In the genomic region with DNA sequence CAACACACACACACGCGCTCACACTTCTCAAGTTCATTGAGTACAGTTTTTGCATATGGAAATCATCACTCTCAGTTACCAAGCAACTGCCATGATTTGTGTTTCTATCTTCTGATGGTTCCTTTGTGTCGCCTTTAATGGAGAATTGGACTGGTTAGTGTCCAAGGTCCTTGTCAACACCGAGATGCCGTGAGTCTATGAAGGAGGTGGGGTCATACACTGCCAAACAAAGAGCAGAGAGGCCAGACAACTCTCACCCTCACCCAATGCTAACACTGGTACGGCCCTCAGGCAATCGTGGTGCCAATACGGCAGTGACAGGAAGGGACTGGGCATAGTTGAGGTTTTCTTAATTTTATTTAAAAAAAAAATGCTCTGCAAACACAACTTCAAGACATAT, we compare ENCODE assay signal across 19 cellular contexts. TPM values are rescaled to one million over a fixed set of nuclear protein-coding genes. Genes with fewer than 3 reads are reported as not detected.
A peak's percentile ranks its signal among the peaks of the same experiment; 100 is the strongest.
DNase-seq lines count a peak whose midpoint lies in the region; ATAC-seq, FAIRE-seq and TF ChIP-seq lines count a peak whose summit lies in the region.
"Had no signal": no experiment of that assay in that cellular context is flagged by ENCODE, and none has a peak within 500 bp of the region (broad histone marks: within the 10 kb centered on the region; RNA-seq: fewer than 3 reads in every experiment).

No MANE protein-coding gene starts in this region.

- H3K4me3 ChIP-seq in endothelial cell of umbilical vein (replicated peaks in 1 of 3; ENCODE audit: insufficient read depth in 1 of 3, low read depth in 1 of 3, low read length in 3 of 3) (no peak overlapping the region), right lobe of liver (no peak overlapping the region), testis (no peak overlapping the region)
- H3K4me3 ChIP-seq in CD8-positive, alpha-beta memory T cell (ENCODE audit: low read length): no peak overlapping the region
- H3K4me3 ChIP-seq: lower lobe of right lung had no signal

- peak overlapping the region; percentile 30 for H3K9ac ChIP-seq in endothelial cell of umbilical vein (replicated peaks; ENCODE audit: extremely low read depth, insufficient read depth, low read length)

- CTCF ChIA-PET in endothelial cell of umbilical vein (lab: Charles Lee): interaction anchor here (1.0 to 2.8 kb wide), 4 partner anchors 9 to 121 kb away, joined by 3 to 8 read pairs (median 7); no protein-coding TSS in a partner anchor
- CTCF ChIA-PET in CD8-positive, alpha-beta memory T cell (lab: Charles Lee): no interaction called here

- intact Hi-C loops in Right ventricle myocardium superior (cut with DNase I) (no loop called here), cardiac septum (cut with DNase I) (loop anchor here (5.0 kb wide), 1 partner anchor 52 kb away; no protein-coding TSS in a partner anchor), endothelial cell of umbilical vein (cut with micrococcal nuclease) (loop anchor here (1.0 to 5.0 kb wide), 7 partner anchors 51 to 393 kb away; no protein-coding TSS in a partner anchor), right lobe of liver (cut with DNase I) (no loop called here), testis (cut with DNase I; ENCODE audit: low total_unique reads) (no loop called here)

- FAIRE-seq in endothelial cell of umbilical vein (lab: Jason Lieb, UNC): no peak
- FAIRE-seq: H1 had no signal

- no peaks in the 10 kb centered on the region for H3K4me1 Mint-ChIP-seq in CD8-positive, alpha-beta memory T cell
- H3K4me1 Mint-ChIP-seq: activated naive CD8-positive, alpha-beta T cell treated with anti-CD3 and anti-CD28 coated beads for 36 hours; stimulated activated naive CD8-positive, alpha-beta T cell treated with anti-CD3 and anti-CD28 coated beads, Interleukin-15, amount 100 ng/mL, for 72 hours had no signal

- no peak overlapping the region for H2AFZ ChIP-seq in endothelial cell of umbilical vein (ENCODE audit: low read depth, low read length)

- H3K27ac Mint-ChIP-seq in CD8-positive, alpha-beta memory T cell: no peak overlapping the region
- H3K27ac Mint-ChIP-seq: activated CD8-positive, alpha-beta T cell treated with anti-CD3 and anti-CD28 coated beads for 36 hours; activated naive CD8-positive, alpha-beta T cell treated with anti-CD3 and anti-CD28 coated beads for 36 hours; CD14-positive monocyte; natural killer cell; stimulated activated naive CD8-positive, alpha-beta T cell treated with anti-CD3 and anti-CD28 coated beads, Interleukin-15, amount 100 ng/mL, for 72 hours had no signal

- H3K79me2 ChIP-seq in endothelial cell of umbilical vein (ENCODE audit: control insufficient read depth, insufficient read depth, low read length): no peaks in the 10 kb centered on the region

- no peaks in the 10 kb centered on the region for H3K9me3 Mint-ChIP-seq in CD8-positive, alpha-beta memory T cell
- H3K9me3 Mint-ChIP-seq: activated CD8-positive, alpha-beta T cell treated with anti-CD3 and anti-CD28 coated beads for 36 hours; activated naive CD8-positive, alpha-beta T cell treated with anti-CD3 and anti-CD28 coated beads for 36 hours; natural killer cell; stimulated activated naive CD8-positive, alpha-beta T cell treated with anti-CD3 and anti-CD28 coated beads, Interleukin-15, amount 100 ng/mL, for 72 hours had no signal

- dilution Hi-C loops in endothelial cell of umbilical vein (cut with MboI; ENCODE audit: extremely low pct_ligation_motif_present, low sequenced_read_pairs): no loop called here

- H3K4me1 ChIP-seq in endothelial cell of umbilical vein (ENCODE audit: control insufficient read depth, extremely low read depth, insufficient read depth, low read length): peaks cover 47% of the 10 kb centered on the region
- H3K4me1 ChIP-seq in right lobe of liver: peaks cover 0 to 12% (median 5%) of the 10 kb centered on the region in 4 donors
- H3K4me1 ChIP-seq in testis: no peaks in the 10 kb centered on the region
- no peaks in the 10 kb centered on the region for H3K4me1 ChIP-seq in CD8-positive, alpha-beta memory T cell (ENCODE audit: insufficient read depth, low read length)
- H3K4me1 ChIP-seq: lower lobe of right lung had no signal

- 64% methylated on average over 8 of the region's 8 CpGs for WGBS in right lobe of liver (ENCODE audit: insufficient coverage, low coverage, low lambda C conversion rate, missing lambda C conversion rate)
- 93 to 96% methylated on average over 8 of the region's 8 CpGs for WGBS in testis, 2 donors

- ATAC-seq in Right ventricle myocardium superior (ENCODE audit: poor library complexity): peak; percentile 93
- ATAC-seq in right lobe of liver: peak; percentile 4 to 32 (median 20)
- ATAC-seq: activated CD8-positive, alpha-beta T cell treated with anti-CD3 and anti-CD28 coated beads for 36 hours; lower lobe of right lung; natural killer cell; stimulated activated naive CD8-positive, alpha-beta T cell treated with anti-CD3 and anti-CD28 coated beads, Interleukin-15, amount 100 ng/mL, for 72 hours had no signal

- H4K20me1 ChIP-seq in endothelial cell of umbilical vein (replicated peaks; ENCODE audit: control insufficient read depth, extremely low read depth, insufficient read depth, low read length): no peaks in the 10 kb centered on the region

- H3K4me3 Mint-ChIP-seq in CD8-positive, alpha-beta memory T cell: no peak overlapping the region
- H3K4me3 Mint-ChIP-seq: activated CD8-positive, alpha-beta T cell treated with anti-CD3 and anti-CD28 coated beads for 36 hours; activated naive CD8-positive, alpha-beta T cell treated with anti-CD3 and anti-CD28 coated beads for 36 hours; CD14-positive monocyte; natural killer cell; stimulated activated naive CD8-positive, alpha-beta T cell treated with anti-CD3 and anti-CD28 coated beads, Interleukin-15, amount 100 ng/mL, for 72 hours had no signal

- DNase-seq in Right ventricle myocardium superior (no peak), cardiac septum (ENCODE audit: low spot score) (no peak), endothelial cell of umbilical vein (ENCODE audit: low read depth, low spot score) (no peak), right lobe of liver (no peak), midbrain (lab: John Stamatoyannopoulos, UW) (no peak), testis (no peak), erythroblast (lab: John Stamatoyannopoulos, UW) (no peak)
- DNase-seq in CD8-positive, alpha-beta memory T cell: no peak
- DNase-seq: activated CD8-positive, alpha-beta T cell treated with anti-CD3 and anti-CD28 coated beads for 36 hours; activated naive CD8-positive, alpha-beta T cell treated with anti-CD3 and anti-CD28 coated beads for 36 hours; DND-41; effector CD8-positive, alpha-beta T cell; lower lobe of right lung; natural killer cell; NCI-H2171 treated with DMSO at 0.1 percent for 48 hours; retina; stimulated activated naive CD8-positive, alpha-beta T cell treated with anti-CD3 and anti-CD28 coated beads, Interleukin-15, amount 100 ng/mL, for 72 hours had no signal

- TF ChIP-seq CTCF in endothelial cell of umbilical vein (IDR thresholded peaks at IDR 0.05; ENCODE audit: extremely low read depth in 1 of 2, insufficient read depth in 1 of 2, low read depth in 1 of 2, low read length in 2 of 2) (no peak), right lobe of liver (IDR thresholded peaks at IDR 0.05) (no peak), testis (IDR thresholded peaks at IDR 0.05) (no peak)

- no peaks in the 10 kb centered on the region for H3K36me3 Mint-ChIP-seq in CD8-positive, alpha-beta memory T cell
- H3K36me3 Mint-ChIP-seq: activated naive CD8-positive, alpha-beta T cell treated with anti-CD3 and anti-CD28 coated beads for 36 hours; CD14-positive monocyte; natural killer cell had no signal

- peaks cover 2 to 14% of the 10 kb centered on the region in 2 donors for H3K27me3 Mint-ChIP-seq in CD8-positive, alpha-beta memory T cell
- H3K27me3 Mint-ChIP-seq: activated CD8-positive, alpha-beta T cell treated with anti-CD3 and anti-CD28 coated beads for 36 hours; activated naive CD8-positive, alpha-beta T cell treated with anti-CD3 and anti-CD28 coated beads for 36 hours; stimulated activated naive CD8-positive, alpha-beta T cell treated with anti-CD3 and anti-CD28 coated beads, Interleukin-15, amount 100 ng/mL, for 72 hours had no signal

- no peaks in the 10 kb centered on the region for H3K9me3 ChIP-seq in endothelial cell of umbilical vein (replicated peaks; ENCODE audit: control insufficient read depth, insufficient read depth, low read length)
- no peaks in the 10 kb centered on the region for H3K9me3 ChIP-seq in right lobe of liver
- H3K9me3 ChIP-seq in testis: no peaks in the 10 kb centered on the region
- H3K9me3 ChIP-seq in CD8-positive, alpha-beta memory T cell (ENCODE audit: low read length): no peaks in the 10 kb centered on the region
- H3K9me3 ChIP-seq: lower lobe of right lung had no signal

- H3K27ac ChIP-seq in endothelial cell of umbilical vein (ENCODE audit: insufficient read depth, low read depth, low read length) (peak overlapping the region; percentile 89), right lobe of liver (peak overlapping the region in 1 of 3 donors; percentile 38), testis (no peak overlapping the region)
- H3K27ac ChIP-seq in CD8-positive, alpha-beta memory T cell (ENCODE audit: low read depth, low read length): no peak overlapping the region
- H3K27ac ChIP-seq: lower lobe of right lung had no signal

- TF ChIP-seq POLR2A in endothelial cell of umbilical vein (IDR thresholded peaks at IDR 0.05; ENCODE audit: low read depth, low read length) (no peak), right lobe of liver (IDR thresholded peaks at IDR 0.05) (no peak), testis (IDR thresholded peaks at IDR 0.05) (no peak), erythroblast (IDR thresholded peaks at IDR 0.05; ENCODE audit: low read length) (no peak)

- peak overlapping the region; percentile 72 for H3K4me2 ChIP-seq in endothelial cell of umbilical vein (ENCODE audit: insufficient read depth, low read length)

- H3K36me3 ChIP-seq in endothelial cell of umbilical vein (ENCODE audit: control insufficient read depth in 2 of 2, extremely low read depth in 1 of 2, insufficient read depth in 2 of 2, low read length in 2 of 2) (no peaks in the 10 kb centered on the region), right lobe of liver (no peaks in the 10 kb centered on the region), testis (ENCODE audit: low read depth, missing control alignments) (no peaks in the 10 kb centered on the region)
- H3K36me3 ChIP-seq in CD8-positive, alpha-beta memory T cell (ENCODE audit: insufficient read depth, low read length): no peaks in the 10 kb centered on the region
- H3K36me3 ChIP-seq: lower lobe of right lung had no signal

- H3K27me3 ChIP-seq in endothelial cell of umbilical vein (ENCODE audit: control insufficient read depth in 2 of 2, insufficient read depth in 2 of 2, low read length in 2 of 2): no peaks in the 10 kb centered on the region
- H3K27me3 ChIP-seq in right lobe of liver: no peaks in the 10 kb centered on the region
- H3K27me3 ChIP-seq in testis: no peaks in the 10 kb centered on the region
- no peaks in the 10 kb centered on the region for H3K27me3 ChIP-seq in CD8-positive, alpha-beta memory T cell (ENCODE audit: insufficient read depth, low read length, poor library complexity, severe bottlenecking)

- POLR2A ChIA-PET in endothelial cell of umbilical vein (lab: Charles Lee): interaction anchor here (1.1 kb wide), 1 partner anchor 174 kb away, joined by 3 read pairs; no protein-coding TSS in a partner anchor
- POLR2A ChIA-PET in CD8-positive, alpha-beta memory T cell (lab: Charles Lee): no interaction called here

- no peaks in the 10 kb centered on the region for H3K9me1 ChIP-seq in endothelial cell of umbilical vein (replicated peaks; ENCODE audit: control insufficient read depth, extremely low read depth, insufficient read depth, low read length)

- BruUV-seq in endothelial cell of umbilical vein (replicated peaks; lab: Mats Ljungman, UMichigan): no TSS peak

RNA-seq across cellular contexts. Expression of a gene that starts 9.6 kb away (rescaled TPM):
- total RNA-seq in Right ventricle myocardium superior (12.4 TPM), cardiac septum (7.9 TPM), endothelial cell of umbilical vein (0.85 TPM in 1 of 2 replicates, not detected in the other), right lobe of liver (1 to 10 TPM; 2.1 to 9.0 (median 2.8) TPM), testis (10 to 100 TPM; 23.5 to 31.4 TPM)
- polyA plus RNA-seq in endothelial cell of umbilical vein (0.29 and 0.30 TPM in 2 replicates), testis (ENCODE audit: insufficient read depth, low read depth, low replicate concordance) (59.2 TPM)
- 0.31 and 0.35 TPM in 2 replicates for polyA plus RNA-seq in endothelial cell of umbilical vein (2011; cell fraction: cytosol; rRNA removed)
- polyA plus RNA-seq in endothelial cell of umbilical vein (2011; cell fraction: nucleus; rRNA removed): 0.20 and 0.59 TPM in 2 replicates
- 0.54 TPM in 1 of 2 replicates, not detected in the other for polyA plus RNA-seq in endothelial cell of umbilical vein (2012)
- 0.72 and 1.2 TPM in 2 replicates for polyA minus RNA-seq in endothelial cell of umbilical vein
- polyA minus RNA-seq in endothelial cell of umbilical vein (2011; cell fraction: cytosol; rRNA and poly(A)+ RNA removed): not detected
- 1.8 TPM in 1 of 2 replicates, not detected in the other for polyA minus RNA-seq in endothelial cell of umbilical vein (2011; cell fraction: nucleus; rRNA and poly(A)+ RNA removed)
- total RNA-seq in CD8-positive, alpha-beta memory T cell: under 1 TPM; 0.51 to 0.57 TPM
- polyA plus RNA-seq in CD8-positive, alpha-beta memory T cell: 0.47 TPM
- polyA plus RNA-seq: CD14-positive monocyte had no signal

Comparison
In these comparisons a context has a peak if more than half of its experiments do, and no peak if none do; other contexts are left out.
1. intact Hi-C loops: an anchor here in cardiac septum (5.0 kb wide) and endothelial cell of umbilical vein (1.0 to 5.0 kb wide); none called in Right ventricle myocardium superior, right lobe of liver and testis.